ENCODE assay signal across 33 cellular contexts in the genomic region with DNA sequence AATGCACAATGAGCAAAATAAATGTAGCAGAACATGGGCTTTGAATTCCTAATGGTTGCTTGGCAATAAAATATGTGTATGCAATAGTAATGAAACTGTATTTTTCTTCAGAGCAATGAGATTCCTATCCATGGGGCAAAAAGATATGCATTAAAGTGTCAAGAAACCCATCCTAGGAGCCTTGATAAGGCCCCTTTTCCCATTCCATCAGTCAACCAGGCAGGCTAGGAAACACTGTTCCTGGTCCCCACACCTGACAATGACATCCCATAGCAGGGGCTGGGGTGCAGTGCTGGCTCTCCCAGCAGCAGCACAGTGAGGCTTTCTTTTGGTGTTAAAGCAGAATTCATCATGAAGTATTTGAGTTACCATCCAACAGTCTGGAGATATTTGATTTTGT.
DNase-seq lines count a peak whose midpoint lies in the region; TF ChIP-seq lines count a peak whose summit lies in the region.
"Had no signal": no experiment of that assay in that cellular context is flagged by ENCODE, and none has a peak within 500 bp of the region (broad histone marks: within the 10 kb centered on the region; RNA-seq: fewer than 3 reads in every experiment).

No MANE protein-coding gene starts in this region.

- no peak overlapping the region for H3K4me3 Mint-ChIP-seq in activated naive CD4-positive, alpha-beta T cell treated with anti-CD3 and anti-CD28 coated beads, Interleukin-2, amount 10 ng/mL, durations not matched to agents 7 days and 5 days
- H3K4me3 Mint-ChIP-seq: B cell; CD14-positive monocyte; CD4-positive, alpha-beta memory T cell; CD4-positive, alpha-beta T cell; CD4-positive, CD25-positive, alpha-beta regulatory T cell; CD8-positive, alpha-beta memory T cell; CD8-positive, alpha-beta T cell had no signal

- no peaks in the 10 kb centered on the region for H3K9me3 Mint-ChIP-seq in activated naive CD4-positive, alpha-beta T cell treated with anti-CD3 and anti-CD28 coated beads, Interleukin-2, amount 10 ng/mL, durations not matched to agents 7 days and 5 days
- H3K9me3 Mint-ChIP-seq: CD4-positive, alpha-beta T cell had no signal

- H3K4me3 ChIP-seq in neural cell (ENCODE audit: low read length): no peak overlapping the region
- no peak overlapping the region for H3K4me3 ChIP-seq in neuron (ENCODE audit: low read length)
- H3K4me3 ChIP-seq: A549; BLaER1; BLaER1 treated with 17β-estradiol and CSF1 and Interleukin-3, amounts not matched to agents 10 nM and 100 nM had no signal

- no peaks in the 10 kb centered on the region for H3K79me2 ChIP-seq in neural cell (replicated peaks; ENCODE audit: insufficient read depth, low read length)

- H3K9me3 ChIP-seq in neural cell (ENCODE audit: low read length) (no peaks in the 10 kb centered on the region), neuron (ENCODE audit: low read length) (no peaks in the 10 kb centered on the region)
- H3K9me3 ChIP-seq: A549; BE2C; BLaER1; BLaER1 treated with 17β-estradiol and CSF1 and Interleukin-3, amounts not matched to agents 10 nM and 100 nM; Caco-2 had no signal

- TF ChIP-seq EP300 in neural cell (conservative IDR thresholded peaks at IDR 0.05; ENCODE audit: poor library complexity, severe bottlenecking): peak; percentile 66

- TF ChIP-seq CTCF in neural cell (IDR thresholded peaks at IDR 0.05; ENCODE audit: poor library complexity, severe bottlenecking): no peak

- H3K27me3 ChIP-seq in neural cell (ENCODE audit: insufficient read depth, low read depth, low read length) (no peaks in the 10 kb centered on the region), neuron (ENCODE audit: insufficient read depth, low read length) (no peaks in the 10 kb centered on the region)
- H3K27me3 ChIP-seq: BE2C; BLaER1; BLaER1 treated with 17β-estradiol and CSF1 and Interleukin-3, amounts not matched to agents 10 nM and 100 nM had no signal

- no peak overlapping the region for H3K27ac Mint-ChIP-seq in activated naive CD4-positive, alpha-beta T cell treated with anti-CD3 and anti-CD28 coated beads, Interleukin-2, amount 10 ng/mL, durations not matched to agents 7 days and 5 days
- H3K27ac Mint-ChIP-seq: B cell; CD14-positive monocyte; CD4-positive, alpha-beta memory T cell; CD4-positive, alpha-beta T cell; CD4-positive, CD25-positive, alpha-beta regulatory T cell; CD8-positive, alpha-beta memory T cell; CD8-positive, alpha-beta T cell had no signal

- no peaks in the 10 kb centered on the region for H4K20me1 ChIP-seq in neural cell (ENCODE audit: insufficient read depth)
- H4K20me1 ChIP-seq: BLaER1; BLaER1 treated with 17β-estradiol and CSF1 and Interleukin-3, amounts not matched to agents 10 nM and 100 nM had no signal

- peak overlapping the region; percentile 23 for H3K27ac ChIP-seq in neural cell (ENCODE audit: low read length)
- H3K27ac ChIP-seq: 22Rv1; A549; BLaER1; BLaER1 treated with 17β-estradiol and CSF1 and Interleukin-3, amounts not matched to agents 10 nM and 100 nM; C4-2B had no signal

- DNase-seq in dedifferentiated amniotic fluid mesenchymal stem cell (ENCODE audit: extremely low spot score) (peak; percentile 13), epidermal melanocyte (ENCODE audit: insufficient read length, low spot score) (no peak), dermis blood vessel endothelial cell (no peak)
- DNase-seq in activated naive CD4-positive, alpha-beta T cell treated with anti-CD3 and anti-CD28 coated beads, Interleukin-2, amount 10 ng/mL, durations not matched to agents 7 days and 5 days: no peak
- DNase-seq: 8988T; ACHN; AML-193; BE2C; C1 segment of cervical spinal cord; Caco-2; Calu3; CD4-positive, alpha-beta memory T cell; CD4-positive, alpha-beta T cell; CD4-positive, CD25-positive, alpha-beta regulatory T cell; CD8-positive, alpha-beta memory T cell; CD8-positive, alpha-beta T cell; COR-L47; DMS 273 treated with DMSO at 0.1 percent for 48 hours; DMS153; DMS53; DMS79; DMS79 treated with DMSO at 0.1 percent for 48 hours; DND-41; EL had no signal

- no peaks in the 10 kb centered on the region for H3F3A ChIP-seq in neural cell (ENCODE audit: insufficient read depth, low read length, poor library complexity, severe bottlenecking)

- no peaks in the 10 kb centered on the region for H3K4me1 Mint-ChIP-seq in activated naive CD4-positive, alpha-beta T cell treated with anti-CD3 and anti-CD28 coated beads, Interleukin-2, amount 10 ng/mL, durations not matched to agents 7 days and 5 days
- H3K4me1 Mint-ChIP-seq: B cell; CD14-positive monocyte; CD4-positive, alpha-beta memory T cell; CD4-positive, CD25-positive, alpha-beta regulatory T cell; CD8-positive, alpha-beta memory T cell had no signal

- CTCF ChIA-PET in activated naive CD4-positive, alpha-beta T cell treated with anti-CD3 and anti-CD28 coated beads, Interleukin-2, amount 10 ng/mL, durations not matched to agents 7 days and 5 days (lab: Charles Lee): no interaction called here

- H3K27me3 Mint-ChIP-seq in activated naive CD4-positive, alpha-beta T cell treated with anti-CD3 and anti-CD28 coated beads, Interleukin-2, amount 10 ng/mL, durations not matched to agents 7 days and 5 days: no peaks in the 10 kb centered on the region
- H3K27me3 Mint-ChIP-seq: B cell; CD4-positive, alpha-beta memory T cell; CD4-positive, alpha-beta T cell; CD4-positive, CD25-positive, alpha-beta regulatory T cell; CD8-positive, alpha-beta memory T cell had no signal

- H3K9me2 ChIP-seq in neural cell (ENCODE audit: insufficient read depth, low read length): no peaks in the 10 kb centered on the region

- H3K4me2 ChIP-seq in neural cell (ENCODE audit: low read length): no peak overlapping the region
- H3K4me2 ChIP-seq: A549; BLaER1; BLaER1 treated with 17β-estradiol and CSF1 and Interleukin-3, amounts not matched to agents 10 nM and 100 nM had no signal

- H3K36me3 ChIP-seq in neural cell (ENCODE audit: insufficient read depth, low read length) (no peaks in the 10 kb centered on the region), neuron (ENCODE audit: insufficient read depth, low read length) (no peaks in the 10 kb centered on the region)
- H3K36me3 ChIP-seq: BE2C; BLaER1; BLaER1 treated with 17β-estradiol and CSF1 and Interleukin-3, amounts not matched to agents 10 nM and 100 nM had no signal

- H3K4me1 ChIP-seq in neuron (ENCODE audit: insufficient read depth, low read length): peaks cover 9% of the 10 kb centered on the region
- H3K4me1 ChIP-seq: A549; BE2C; BLaER1; BLaER1 treated with 17β-estradiol and CSF1 and Interleukin-3, amounts not matched to agents 10 nM and 100 nM; Caco-2 had no signal

- no peaks in the 10 kb centered on the region for H3K36me3 Mint-ChIP-seq in activated naive CD4-positive, alpha-beta T cell treated with anti-CD3 and anti-CD28 coated beads, Interleukin-2, amount 10 ng/mL, durations not matched to agents 7 days and 5 days
- H3K36me3 Mint-ChIP-seq: CD14-positive monocyte; CD4-positive, alpha-beta memory T cell; CD4-positive, CD25-positive, alpha-beta regulatory T cell; CD8-positive, alpha-beta memory T cell; CD8-positive, alpha-beta T cell had no signal

- TF ChIP-seq RAD21 in neural cell (conservative IDR thresholded peaks at IDR 0.05): no peak

- no peak overlapping the region for H3K9ac ChIP-seq in neural cell (ENCODE audit: low read length)
- H3K9ac ChIP-seq: BLaER1; BLaER1 treated with 17β-estradiol and CSF1 and Interleukin-3, amounts not matched to agents 10 nM and 100 nM had no signal

- H2AFZ ChIP-seq in neural cell (ENCODE audit: low read depth, low read length) (no peak overlapping the region), neuron (ENCODE audit: low read depth, low read length) (peak overlapping the region; percentile 43)

TF ChIP-seq in neural cell, 6 proteins besides CTCF, POLR2A, EP300 and RAD21:
- TF ChIP-seq, protein P1, sequence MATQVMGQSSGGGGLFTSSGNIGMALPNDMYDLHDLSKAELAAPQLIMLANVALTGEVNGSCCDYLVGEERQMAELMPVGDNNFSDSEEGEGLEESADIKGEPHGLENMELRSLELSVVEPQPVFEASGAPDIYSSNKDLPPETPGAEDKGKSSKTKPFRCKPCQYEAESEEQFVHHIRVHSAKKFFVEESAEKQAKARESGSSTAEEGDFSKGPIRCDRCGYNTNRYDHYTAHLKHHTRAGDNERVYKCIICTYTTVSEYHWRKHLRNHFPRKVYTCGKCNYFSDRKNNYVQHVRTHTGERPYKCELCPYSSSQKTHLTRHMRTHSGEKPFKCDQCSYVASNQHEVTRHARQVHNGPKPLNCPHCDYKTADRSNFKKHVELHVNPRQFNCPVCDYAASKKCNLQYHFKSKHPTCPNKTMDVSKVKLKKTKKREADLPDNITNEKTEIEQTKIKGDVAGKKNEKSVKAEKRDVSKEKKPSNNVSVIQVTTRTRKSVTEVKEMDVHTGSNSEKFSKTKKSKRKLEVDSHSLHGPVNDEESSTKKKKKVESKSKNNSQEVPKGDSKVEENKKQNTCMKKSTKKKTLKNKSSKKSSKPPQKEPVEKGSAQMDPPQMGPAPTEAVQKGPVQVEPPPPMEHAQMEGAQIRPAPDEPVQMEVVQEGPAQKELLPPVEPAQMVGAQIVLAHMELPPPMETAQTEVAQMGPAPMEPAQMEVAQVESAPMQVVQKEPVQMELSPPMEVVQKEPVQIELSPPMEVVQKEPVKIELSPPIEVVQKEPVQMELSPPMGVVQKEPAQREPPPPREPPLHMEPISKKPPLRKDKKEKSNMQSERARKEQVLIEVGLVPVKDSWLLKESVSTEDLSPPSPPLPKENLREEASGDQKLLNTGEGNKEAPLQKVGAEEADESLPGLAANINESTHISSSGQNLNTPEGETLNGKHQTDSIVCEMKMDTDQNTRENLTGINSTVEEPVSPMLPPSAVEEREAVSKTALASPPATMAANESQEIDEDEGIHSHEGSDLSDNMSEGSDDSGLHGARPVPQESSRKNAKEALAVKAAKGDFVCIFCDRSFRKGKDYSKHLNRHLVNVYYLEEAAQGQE (IDR thresholded peaks at IDR 0.05; ENCODE audit: borderline replicate concordance): peak; percentile 78
- TF ChIP-seq TAF1 (IDR thresholded peaks at IDR 0.05; ENCODE audit: low read depth) (no peak), MXI1 (conservative IDR thresholded peaks at IDR 0.05; ENCODE audit: poor library complexity, severe bottlenecking) (no peak)
